16 cellular contexts compared by ENCODE assay signal in genomic region chr19:2417881-2418406, GRCh38. TPM values are rescaled to one million over a fixed set of nuclear protein-coding genes. Genes with fewer than 3 reads are reported as not detected.
DNase-seq lines count a peak whose midpoint lies in the region; ATAC-seq and TF ChIP-seq lines count a peak whose summit lies in the region.
"Had no signal": no experiment of that assay in that cellular context is flagged by ENCODE, and none has a peak within 500 bp of the region (broad histone marks: within the 10 kb centered on the region; RNA-seq: fewer than 3 reads in every experiment).

No MANE protein-coding gene starts in this region.

- POLR2A ChIA-PET in GM10248 (lab: Yijun Ruan, JAX) = interaction anchor here (0.6 kb wide), 1 partner anchor 193 kb away, joined by 3 read pairs; no protein-coding TSS in a partner anchor

- H3F3A ChIP-seq in neural progenitor cell (ENCODE audit: low read depth) = no peaks in the 10 kb centered on the region

- peaks cover 11% of the 10 kb centered on the region for H4K20me1 ChIP-seq in DND-41 (ENCODE audit: insufficient read depth, low read length)
- peaks cover 3% of the 10 kb centered on the region for H4K20me1 ChIP-seq in neural progenitor cell (ENCODE audit: low read depth)

- CTCF ChIA-PET in GM10248 (lab: Yijun Ruan, JAX) = no interaction called here

- no peak overlapping the region for H3K27ac Mint-ChIP-seq in activated T-helper 17 cell treated with anti-CD3 and anti-CD28 coated beads, Interleukin-2, amount 50 U/mL, for 72 hours
- H3K27ac Mint-ChIP-seq in neural progenitor cell = no peak overlapping the region
- H3K27ac Mint-ChIP-seq: GM23338 had no signal

- no peaks in the 10 kb centered on the region for H3K9me3 Mint-ChIP-seq in activated T-helper 17 cell treated with anti-CD3 and anti-CD28 coated beads, Interleukin-2, amount 50 U/mL, for 72 hours
- H3K9me3 Mint-ChIP-seq in neural progenitor cell = no peaks in the 10 kb centered on the region
- H3K9me3 Mint-ChIP-seq: CD8-positive, alpha-beta memory T cell had no signal

- no peak overlapping the region for H3K9ac ChIP-seq in DND-41 (ENCODE audit: low read depth, low read length)
- no peak overlapping the region for H3K9ac ChIP-seq in neural progenitor cell

- H3K4me2 ChIP-seq in DND-41 (ENCODE audit: insufficient read depth, low read length) = no peak overlapping the region
- H3K4me2 ChIP-seq in neural progenitor cell = no peak overlapping the region
- H3K4me2 ChIP-seq: GM23338 had no signal

- no peak overlapping the region for H2AFZ ChIP-seq in DND-41 (ENCODE audit: low read depth, low read length)
- no peak overlapping the region for H2AFZ ChIP-seq in neural progenitor cell (replicated peaks)
- H2AFZ ChIP-seq: GM23338 had no signal

- H3K27me3 Mint-ChIP-seq in activated T-helper 17 cell treated with anti-CD3 and anti-CD28 coated beads, Interleukin-2, amount 50 U/mL, for 72 hours = no peaks in the 10 kb centered on the region
- peaks cover 6% of the 10 kb centered on the region for H3K27me3 Mint-ChIP-seq in neural progenitor cell (ENCODE audit: insufficient read depth, low read depth)

- no peak for TF ChIP-seq CTCF in cardiac muscle cell (IDR thresholded peaks at IDR 0.05; ENCODE audit: low read depth, low read length)
- TF ChIP-seq CTCF in right atrium auricular region (IDR thresholded peaks at IDR 0.05) = no peak
- no peak for TF ChIP-seq CTCF in DND-41 (IDR thresholded peaks at IDR 0.05; ENCODE audit: borderline replicate concordance, extremely low read depth, low read length, poor library complexity, severe bottlenecking)
- no peak for TF ChIP-seq CTCF in GM10248 (IDR thresholded peaks at IDR 0.05; ENCODE audit: control extremely low read depth, extremely low read depth, low read depth, missing control alignments)
- TF ChIP-seq CTCF in neural progenitor cell (IDR thresholded peaks at IDR 0.05) = no peak

- DNase-seq in cardiac muscle cell (ENCODE audit: low read depth in 1 of 2, low spot score in 1 of 2) (no peak), right atrium auricular region (ENCODE audit: low spot score) (no peak), DND-41 (no peak), GM10248 (ENCODE audit: extremely low spot score) (no peak), neural progenitor cell (ENCODE audit: low spot score) (no peak)
- DNase-seq: BE2C; Caco-2; CD8-positive, alpha-beta memory T cell; DMS53 had no signal

- H3K4me3 Mint-ChIP-seq in activated T-helper 17 cell treated with anti-CD3 and anti-CD28 coated beads, Interleukin-2, amount 50 U/mL, for 72 hours = no peak overlapping the region
- no peak overlapping the region for H3K4me3 Mint-ChIP-seq in neural progenitor cell
- H3K4me3 Mint-ChIP-seq: CD8-positive, alpha-beta memory T cell; GM23338 had no signal

- no peaks in the 10 kb centered on the region for H3K9me3 ChIP-seq in cardiac muscle cell (ENCODE audit: low read depth)
- H3K9me3 ChIP-seq in right atrium auricular region = no peaks in the 10 kb centered on the region
- no peaks in the 10 kb centered on the region for H3K9me3 ChIP-seq in DND-41 (ENCODE audit: insufficient read depth, low read length, severe bottlenecking)
- no peaks in the 10 kb centered on the region for H3K9me3 ChIP-seq in neural progenitor cell (ENCODE audit: low read depth)
- H3K9me3 ChIP-seq: BE2C, Caco-2 had no signal

- ATAC-seq in DND-41 (ENCODE audit: insufficient read depth, low read depth) = no peak
- ATAC-seq in activated T-helper 17 cell treated with anti-CD3 and anti-CD28 coated beads, Interleukin-2, amount 50 U/mL, for 72 hours (replicated peaks) = peak; percentile 16
- ATAC-seq in GM21619 (IDR thresholded peaks at IDR 0.05; ENCODE audit: unreplicated experiment) = no peak
- ATAC-seq: GM12878, GM23338 had no signal

- H3K27me3 ChIP-seq in cardiac muscle cell = no peaks in the 10 kb centered on the region
- no peaks in the 10 kb centered on the region for H3K27me3 ChIP-seq in right atrium auricular region
- no peaks in the 10 kb centered on the region for H3K27me3 ChIP-seq in DND-41 (ENCODE audit: insufficient read depth, low read length, poor library complexity)
- H3K27me3 ChIP-seq in neural progenitor cell = no peaks in the 10 kb centered on the region
- H3K27me3 ChIP-seq: BE2C had no signal

- no peaks in the 10 kb centered on the region for H3K4me1 Mint-ChIP-seq in activated T-helper 17 cell treated with anti-CD3 and anti-CD28 coated beads, Interleukin-2, amount 50 U/mL, for 72 hours
- no peaks in the 10 kb centered on the region for H3K4me1 Mint-ChIP-seq in neural progenitor cell
- H3K4me1 Mint-ChIP-seq: CD8-positive, alpha-beta memory T cell; GM23338 had no signal

- H3K36me3 ChIP-seq in cardiac muscle cell = no peaks in the 10 kb centered on the region
- H3K36me3 ChIP-seq in right atrium auricular region = peaks cover 3% of the 10 kb centered on the region
- H3K36me3 ChIP-seq in DND-41 (ENCODE audit: insufficient read depth, low read length) = peaks cover 12% of the 10 kb centered on the region
- H3K36me3 ChIP-seq in neural progenitor cell = no peaks in the 10 kb centered on the region

- H3K27ac ChIP-seq in cardiac muscle cell = peak overlapping the region; percentile 39
- no peak overlapping the region for H3K27ac ChIP-seq in right atrium auricular region
- H3K27ac ChIP-seq in DND-41 (ENCODE audit: low read length) = 0 out of 2 replicates have a peak overlapping the region, but pooled peaks have one; percentile 7
- H3K27ac ChIP-seq in neural progenitor cell = no peak overlapping the region

- no peaks in the 10 kb centered on the region for H3K4me1 ChIP-seq in cardiac muscle cell (ENCODE audit: low read depth)
- peaks cover 0 to 2% of the 10 kb centered on the region in 2 donors for H3K4me1 ChIP-seq in right atrium auricular region
- H3K4me1 ChIP-seq in DND-41 (ENCODE audit: insufficient read depth, low read length) = no peaks in the 10 kb centered on the region
- no peaks in the 10 kb centered on the region for H3K4me1 ChIP-seq in neural progenitor cell
- H3K4me1 ChIP-seq: BE2C, Caco-2 had no signal

- H3K79me2 ChIP-seq in DND-41 (ENCODE audit: insufficient read depth, low read length) (no peaks in the 10 kb centered on the region), neural progenitor cell (ENCODE audit: low read depth) (no peaks in the 10 kb centered on the region)

- no peak overlapping the region for H3K4me3 ChIP-seq in cardiac muscle cell
- H3K4me3 ChIP-seq in right atrium auricular region = no peak overlapping the region
- no peak overlapping the region for H3K4me3 ChIP-seq in DND-41 (ENCODE audit: low read depth in 1 of 2, low read length in 2 of 2)
- H3K4me3 ChIP-seq in neural progenitor cell = no peak overlapping the region
- H3K4me3 ChIP-seq: GM12878, GM23338 had no signal

- H3K36me3 Mint-ChIP-seq in activated T-helper 17 cell treated with anti-CD3 and anti-CD28 coated beads, Interleukin-2, amount 50 U/mL, for 72 hours (ENCODE audit: low read depth) = no peaks in the 10 kb centered on the region
- H3K36me3 Mint-ChIP-seq in neural progenitor cell = no peaks in the 10 kb centered on the region

RNA-seq across cellular contexts. Expression of gene TIMM13, which starts 9.4 kb away (rescaled TPM):
- total RNA-seq in cardiac muscle cell = 76.7 and 93.0 TPM in 2 replicates
- 287 and 292 TPM in 2 replicates for polyA plus RNA-seq in cardiac muscle cell
- 10 to 100 TPM; 37.1 to 37.2 TPM for total RNA-seq in right atrium auricular region
- total RNA-seq in activated T-helper 17 cell treated with anti-CD3 and anti-CD28 coated beads, Interleukin-2, amount 50 U/mL, for 72 hours = 100 to 1,000 TPM in 1 of 2 donors, 10 to 100 TPM in 1; 51.0 to 140 TPM
- total RNA-seq in neural progenitor cell (ENCODE audit: low replicate concordance) = 22.3 and 37.9 TPM in 2 replicates

RNA-seq across cellular contexts. Expression of gene LMNB2, which starts 38.8 kb away (rescaled TPM):
- total RNA-seq in cardiac muscle cell (78.6 and 127 TPM in 2 replicates), right atrium auricular region (10 to 100 TPM in 1 of 2 donors, 1 to 10 TPM in 1; 9.9 to 16.2 TPM), neural progenitor cell (ENCODE audit: low replicate concordance) (78.0 and 246 TPM in 2 replicates)
- polyA plus RNA-seq in cardiac muscle cell = 42.5 and 66.9 TPM in 2 replicates
- total RNA-seq in activated T-helper 17 cell treated with anti-CD3 and anti-CD28 coated beads, Interleukin-2, amount 50 U/mL, for 72 hours = 10 to 100 TPM; 63.3 to 98.7 TPM

RNA-seq across cellular contexts. Expression of gene TMPRSS9, which starts 57.9 kb away (rescaled TPM):
- total RNA-seq in cardiac muscle cell (not detected in 2 replicates), right atrium auricular region (not detected), neural progenitor cell (ENCODE audit: low replicate concordance) (0.40 TPM in 1 of 2 replicates, not detected in the other)
- not detected in 2 replicates for polyA plus RNA-seq in cardiac muscle cell
- not detected for total RNA-seq in activated T-helper 17 cell treated with anti-CD3 and anti-CD28 coated beads, Interleukin-2, amount 50 U/mL, for 72 hours
- total RNA-seq: CD8-positive, alpha-beta memory T cell; Daoy; GM12878; H7; HT1080 had no signal
- polyA plus RNA-seq: CD8-positive, alpha-beta memory T cell had no signal

RNA-seq across cellular contexts. Expression of gene GADD45B, which starts 58.0 kb away (rescaled TPM):
- 44.8 and 75.2 TPM in 2 replicates for total RNA-seq in cardiac muscle cell
- 30.5 and 66.4 TPM in 2 replicates for polyA plus RNA-seq in cardiac muscle cell
- total RNA-seq in right atrium auricular region = 100 to 1,000 TPM; 205 to 218 TPM
- 10 to 100 TPM; 40.6 to 80.0 TPM for total RNA-seq in activated T-helper 17 cell treated with anti-CD3 and anti-CD28 coated beads, Interleukin-2, amount 50 U/mL, for 72 hours
- 3.9 and 6.2 TPM in 2 replicates for total RNA-seq in neural progenitor cell (ENCODE audit: low replicate concordance)

Comparison
In these comparisons a context has a peak if more than half of its experiments do, and no peak if none do; other contexts are left out.
1. H3K27ac ChIP-seq: peak in cardiac muscle cell (single experiment) and DND-41 (single experiment); none in right atrium auricular region (0 of 2) and neural progenitor cell (single experiment).